ENCODE assay signal across 1 cellular context in the genomic region with DNA sequence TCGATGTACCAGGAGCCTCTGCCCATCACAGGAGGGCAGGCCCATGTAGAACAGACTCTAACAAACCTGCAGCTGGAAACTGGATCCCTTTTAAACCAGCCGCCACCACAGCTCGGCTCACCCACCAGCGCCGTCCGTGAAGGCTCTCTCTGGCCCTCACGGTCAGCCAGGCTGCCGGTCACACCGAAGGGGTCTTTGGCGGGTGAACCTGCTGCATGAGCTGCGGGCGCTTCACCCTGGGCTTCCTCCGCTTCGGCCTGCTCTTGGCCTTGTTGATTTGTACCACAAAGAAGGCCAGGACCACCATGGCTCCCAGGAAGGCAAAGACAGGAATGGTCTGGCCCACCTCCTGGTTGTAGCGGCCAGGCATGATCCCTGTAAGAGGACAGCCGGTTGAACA.
TF ChIP-seq lines count a peak whose summit lies in the region.

No MANE protein-coding gene starts in this region.

TF ChIP-seq in H1, 55 proteins besides CTCF, POLR2A, EP300 and RAD21:
- no peak for TF ChIP-seq GABPA (IDR thresholded peaks at IDR 0.05; ENCODE audit: borderline replicate concordance, insufficient read depth, low read length)
- TF ChIP-seq, protein P1, sequence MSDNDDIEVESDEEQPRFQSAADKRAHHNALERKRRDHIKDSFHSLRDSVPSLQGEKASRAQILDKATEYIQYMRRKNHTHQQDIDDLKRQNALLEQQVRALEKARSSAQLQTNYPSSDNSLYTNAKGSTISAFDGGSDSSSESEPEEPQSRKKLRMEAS (IDR thresholded peaks at IDR 0.05): no peak
- TF ChIP-seq NANOG (IDR thresholded peaks at IDR 0.05; ENCODE audit: insufficient read depth, low read depth, low read length, poor library complexity, severe bottlenecking): no peak
- TF ChIP-seq TCF12 (IDR thresholded peaks at IDR 0.05; ENCODE audit: low read depth, low read length): no peak
- TF ChIP-seq RBBP5 (IDR thresholded peaks at IDR 0.05; ENCODE audit: borderline replicate concordance, low read depth, low read length): no peak
- no peak for TF ChIP-seq CEBPB (IDR thresholded peaks at IDR 0.05; ENCODE audit: low read depth, low read length)
- TF ChIP-seq ASH2L (IDR thresholded peaks at IDR 0.05; ENCODE audit: low read length): no peak
- TF ChIP-seq BCL11A (IDR thresholded peaks at IDR 0.05; ENCODE audit: low read depth in 2 of 2, low read length in 2 of 2): no peak
- no peak for TF ChIP-seq KDM4A (IDR thresholded peaks at IDR 0.05; ENCODE audit: low read depth, low read length, severe bottlenecking)
- no peak for TF ChIP-seq TEAD4 (IDR thresholded peaks at IDR 0.05; ENCODE audit: low read depth, low read length)
- no peak for TF ChIP-seq SP4 (IDR thresholded peaks at IDR 0.05; ENCODE audit: low read length)
- TF ChIP-seq SIN3A (conservative IDR thresholded peaks at IDR 0.05 in 1 of 2, IDR thresholded peaks at IDR 0.05 in 1 of 2; ENCODE audit: low read depth in 1 of 2, low read length in 2 of 2): no peak
- TF ChIP-seq, protein P2, sequence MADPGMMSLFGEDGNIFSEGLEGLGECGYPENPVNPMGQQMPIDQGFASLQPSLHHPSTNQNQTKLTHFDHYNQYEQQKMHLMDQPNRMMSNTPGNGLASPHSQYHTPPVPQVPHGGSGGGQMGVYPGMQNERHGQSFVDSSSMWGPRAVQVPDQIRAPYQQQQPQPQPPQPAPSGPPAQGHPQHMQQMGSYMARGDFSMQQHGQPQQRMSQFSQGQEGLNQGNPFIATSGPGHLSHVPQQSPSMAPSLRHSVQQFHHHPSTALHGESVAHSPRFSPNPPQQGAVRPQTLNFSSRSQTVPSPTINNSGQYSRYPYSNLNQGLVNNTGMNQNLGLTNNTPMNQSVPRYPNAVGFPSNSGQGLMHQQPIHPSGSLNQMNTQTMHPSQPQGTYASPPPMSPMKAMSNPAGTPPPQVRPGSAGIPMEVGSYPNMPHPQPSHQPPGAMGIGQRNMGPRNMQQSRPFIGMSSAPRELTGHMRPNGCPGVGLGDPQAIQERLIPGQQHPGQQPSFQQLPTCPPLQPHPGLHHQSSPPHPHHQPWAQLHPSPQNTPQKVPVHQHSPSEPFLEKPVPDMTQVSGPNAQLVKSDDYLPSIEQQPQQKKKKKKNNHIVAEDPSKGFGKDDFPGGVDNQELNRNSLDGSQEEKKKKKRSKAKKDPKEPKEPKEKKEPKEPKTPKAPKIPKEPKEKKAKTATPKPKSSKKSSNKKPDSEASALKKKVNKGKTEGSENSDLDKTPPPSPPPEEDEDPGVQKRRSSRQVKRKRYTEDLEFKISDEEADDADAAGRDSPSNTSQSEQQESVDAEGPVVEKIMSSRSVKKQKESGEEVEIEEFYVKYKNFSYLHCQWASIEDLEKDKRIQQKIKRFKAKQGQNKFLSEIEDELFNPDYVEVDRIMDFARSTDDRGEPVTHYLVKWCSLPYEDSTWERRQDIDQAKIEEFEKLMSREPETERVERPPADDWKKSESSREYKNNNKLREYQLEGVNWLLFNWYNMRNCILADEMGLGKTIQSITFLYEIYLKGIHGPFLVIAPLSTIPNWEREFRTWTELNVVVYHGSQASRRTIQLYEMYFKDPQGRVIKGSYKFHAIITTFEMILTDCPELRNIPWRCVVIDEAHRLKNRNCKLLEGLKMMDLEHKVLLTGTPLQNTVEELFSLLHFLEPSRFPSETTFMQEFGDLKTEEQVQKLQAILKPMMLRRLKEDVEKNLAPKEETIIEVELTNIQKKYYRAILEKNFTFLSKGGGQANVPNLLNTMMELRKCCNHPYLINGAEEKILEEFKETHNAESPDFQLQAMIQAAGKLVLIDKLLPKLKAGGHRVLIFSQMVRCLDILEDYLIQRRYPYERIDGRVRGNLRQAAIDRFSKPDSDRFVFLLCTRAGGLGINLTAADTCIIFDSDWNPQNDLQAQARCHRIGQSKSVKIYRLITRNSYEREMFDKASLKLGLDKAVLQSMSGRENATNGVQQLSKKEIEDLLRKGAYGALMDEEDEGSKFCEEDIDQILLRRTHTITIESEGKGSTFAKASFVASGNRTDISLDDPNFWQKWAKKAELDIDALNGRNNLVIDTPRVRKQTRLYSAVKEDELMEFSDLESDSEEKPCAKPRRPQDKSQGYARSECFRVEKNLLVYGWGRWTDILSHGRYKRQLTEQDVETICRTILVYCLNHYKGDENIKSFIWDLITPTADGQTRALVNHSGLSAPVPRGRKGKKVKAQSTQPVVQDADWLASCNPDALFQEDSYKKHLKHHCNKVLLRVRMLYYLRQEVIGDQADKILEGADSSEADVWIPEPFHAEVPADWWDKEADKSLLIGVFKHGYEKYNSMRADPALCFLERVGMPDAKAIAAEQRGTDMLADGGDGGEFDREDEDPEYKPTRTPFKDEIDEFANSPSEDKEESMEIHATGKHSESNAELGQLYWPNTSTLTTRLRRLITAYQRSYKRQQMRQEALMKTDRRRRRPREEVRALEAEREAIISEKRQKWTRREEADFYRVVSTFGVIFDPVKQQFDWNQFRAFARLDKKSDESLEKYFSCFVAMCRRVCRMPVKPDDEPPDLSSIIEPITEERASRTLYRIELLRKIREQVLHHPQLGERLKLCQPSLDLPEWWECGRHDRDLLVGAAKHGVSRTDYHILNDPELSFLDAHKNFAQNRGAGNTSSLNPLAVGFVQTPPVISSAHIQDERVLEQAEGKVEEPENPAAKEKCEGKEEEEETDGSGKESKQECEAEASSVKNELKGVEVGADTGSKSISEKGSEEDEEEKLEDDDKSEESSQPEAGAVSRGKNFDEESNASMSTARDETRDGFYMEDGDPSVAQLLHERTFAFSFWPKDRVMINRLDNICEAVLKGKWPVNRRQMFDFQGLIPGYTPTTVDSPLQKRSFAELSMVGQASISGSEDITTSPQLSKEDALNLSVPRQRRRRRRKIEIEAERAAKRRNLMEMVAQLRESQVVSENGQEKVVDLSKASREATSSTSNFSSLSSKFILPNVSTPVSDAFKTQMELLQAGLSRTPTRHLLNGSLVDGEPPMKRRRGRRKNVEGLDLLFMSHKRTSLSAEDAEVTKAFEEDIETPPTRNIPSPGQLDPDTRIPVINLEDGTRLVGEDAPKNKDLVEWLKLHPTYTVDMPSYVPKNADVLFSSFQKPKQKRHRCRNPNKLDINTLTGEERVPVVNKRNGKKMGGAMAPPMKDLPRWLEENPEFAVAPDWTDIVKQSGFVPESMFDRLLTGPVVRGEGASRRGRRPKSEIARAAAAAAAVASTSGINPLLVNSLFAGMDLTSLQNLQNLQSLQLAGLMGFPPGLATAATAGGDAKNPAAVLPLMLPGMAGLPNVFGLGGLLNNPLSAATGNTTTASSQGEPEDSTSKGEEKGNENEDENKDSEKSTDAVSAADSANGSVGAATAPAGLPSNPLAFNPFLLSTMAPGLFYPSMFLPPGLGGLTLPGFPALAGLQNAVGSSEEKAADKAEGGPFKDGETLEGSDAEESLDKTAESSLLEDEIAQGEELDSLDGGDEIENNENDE (IDR thresholded peaks at IDR 0.05; ENCODE audit: insufficient replicate concordance, low read length): no peak
- TF ChIP-seq PHF8 (conservative IDR thresholded peaks at IDR 0.05; ENCODE audit: low read depth, low read length): no peak
- TF ChIP-seq, protein P3, sequence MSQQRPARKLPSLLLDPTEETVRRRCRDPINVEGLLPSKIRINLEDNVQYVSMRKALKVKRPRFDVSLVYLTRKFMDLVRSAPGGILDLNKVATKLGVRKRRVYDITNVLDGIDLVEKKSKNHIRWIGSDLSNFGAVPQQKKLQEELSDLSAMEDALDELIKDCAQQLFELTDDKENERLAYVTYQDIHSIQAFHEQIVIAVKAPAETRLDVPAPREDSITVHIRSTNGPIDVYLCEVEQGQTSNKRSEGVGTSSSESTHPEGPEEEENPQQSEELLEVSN (IDR thresholded peaks at IDR 0.05): no peak
- no peak for TF ChIP-seq RNF2 (IDR thresholded peaks at IDR 0.05; ENCODE audit: borderline replicate concordance, low read depth, low read length, missing control alignments, poor library complexity, severe bottlenecking)
- TF ChIP-seq GTF2F1 (IDR thresholded peaks at IDR 0.05; ENCODE audit: borderline replicate concordance, low read depth, low read length): no peak
